Comparison of ENCODE assay signal across 1 cellular context in genomic region chr3:108406661-108407206, GRCh38.
TF ChIP-seq lines count a peak whose summit lies in the region.

No MANE protein-coding gene starts in this region.

TF ChIP-seq in SK-N-SH, 30 proteins besides CTCF, POLR2A, EP300 and RAD21 (continued from another document):
- TF ChIP-seq IRF3 (IDR thresholded peaks at IDR 0.05; ENCODE audit: low read depth, low read length) (no peak), SMC3 (IDR thresholded peaks at IDR 0.05; ENCODE audit: low read depth, low read length) (peak; percentile 81), PBX3 (IDR thresholded peaks at IDR 0.05) (no peak; the same call in 1 of the 2 replicates), GABPA (IDR thresholded peaks at IDR 0.05; ENCODE audit: low read depth) (no peak), JUND (IDR thresholded peaks at IDR 0.05) (no peak), MEF2A (IDR thresholded peaks at IDR 0.05; ENCODE audit: borderline replicate concordance, low read depth) (no peak)
